Comparison of ENCODE assay signal across 9 cellular contexts in genomic region chr19:12834418-12834943, GRCh38. TPM values are rescaled to one million over a fixed set of nuclear protein-coding genes. Genes with fewer than 3 reads are reported as not detected.
DNase-seq lines count a peak whose midpoint lies in the region; ATAC-seq and TF ChIP-seq lines count a peak whose summit lies in the region.
"Had no signal": no experiment of that assay in that cellular context is flagged by ENCODE, and none has a peak within 500 bp of the region (broad histone marks: within the 10 kb centered on the region; RNA-seq: fewer than 3 reads in every experiment).

Gene RTBDN, minus strand, starts transcription at chr19:12834579. Its CDS starts 4,600 bp downstream, at chr19:12829979.

- H3K27ac ChIP-seq in DND-41 (ENCODE audit: low read length) (peak within 1 kb of the TSS; percentile 50), colonic mucosa (no peak within 1 kb of the TSS)

- H3K4me1 ChIP-seq in DND-41 (ENCODE audit: insufficient read depth, low read length) (peaks cover 46% of the 10 kb centered on the region), colonic mucosa (peaks cover 4% of the 10 kb centered on the region)

- DNase-seq in DND-41 (no peak), NCI-H2029 (lab: John Stamatoyannopoulos, UW) (peak; percentile 29), colonic mucosa (no peak), occipital lobe (lab: John Stamatoyannopoulos, UW) (peak; percentile 70), ureter (ENCODE audit: low spot score) (no peak), NCI-H510A (lab: John Stamatoyannopoulos, UW) (no peak)
- DNase-seq in central memory CD4-positive, alpha-beta T cell: no peak

- H4K20me1 ChIP-seq in DND-41 (ENCODE audit: insufficient read depth, low read length): peaks cover 11% of the 10 kb centered on the region

- H3K4me3 ChIP-seq in DND-41 (ENCODE audit: low read depth in 1 of 2, low read length in 2 of 2) (peak within 1 kb of the TSS; percentile 40 to 63; a peak in 3 of 4 replicates), colonic mucosa (peak within 1 kb of the TSS; percentile 40)

- H3K36me3 ChIP-seq in DND-41 (ENCODE audit: insufficient read depth, low read length): no peaks in the 10 kb centered on the region
- no peaks in the 10 kb centered on the region for H3K36me3 ChIP-seq in colonic mucosa

- no peaks in the 10 kb centered on the region for H3K9me3 ChIP-seq in DND-41 (ENCODE audit: insufficient read depth, low read length, severe bottlenecking)
- no peaks in the 10 kb centered on the region for H3K9me3 ChIP-seq in colonic mucosa

- TF ChIP-seq CTCF in DND-41 (IDR thresholded peaks at IDR 0.05; ENCODE audit: borderline replicate concordance, extremely low read depth, low read length, poor library complexity, severe bottlenecking): no peak
- TF ChIP-seq CTCF in colonic mucosa (IDR thresholded peaks at IDR 0.05): no peak

- intact Hi-C loops in colonic mucosa (cut with DNase I): no loop called here

- H3K79me2 ChIP-seq in DND-41 (ENCODE audit: insufficient read depth, low read length): peaks cover 7% of the 10 kb centered on the region

- H3K27me3 ChIP-seq in DND-41 (ENCODE audit: insufficient read depth, low read length, poor library complexity) (no peaks in the 10 kb centered on the region), colonic mucosa (peaks cover 78% of the 10 kb centered on the region)

- H3K4me2 ChIP-seq in DND-41 (ENCODE audit: insufficient read depth, low read length): peak within 1 kb of the TSS; percentile 89

- H2AFZ ChIP-seq in DND-41 (ENCODE audit: low read depth, low read length): peak within 1 kb of the TSS; percentile 88

- ATAC-seq in DND-41 (ENCODE audit: insufficient read depth, low read depth) (no peak), HG03432 (IDR thresholded peaks at IDR 0.05; ENCODE audit: unreplicated experiment) (no peak)

- H3K9ac ChIP-seq in DND-41 (ENCODE audit: low read depth, low read length) (peak within 1 kb of the TSS; percentile 67), colonic mucosa (ENCODE audit: low read depth in 2 of 2, low read length in 2 of 2) (no peak within 1 kb of the TSS)

RNA-seq across cellular contexts. Expression of gene RTBDN, which starts in this region (rescaled TPM):
- total RNA-seq in colonic mucosa: under 1 TPM in 1 of 2 donors, not detected in 1; 0.35 TPM
- 2.0 TPM for total RNA-seq in occipital lobe
- total RNA-seq in ureter: not detected
- total RNA-seq: myocyte had no signal

Comparison
In these comparisons a context has a peak if more than half of its experiments do, and no peak if none do; other contexts are left out.
1. DNase-seq: peak in NCI-H2029 (single experiment) and occipital lobe (single experiment); none in DND-41 (single experiment), colonic mucosa (single experiment), ureter (single experiment), NCI-H510A (single experiment) and central memory CD4-positive, alpha-beta T cell (single experiment).